Comparison of ENCODE assay signal across 8 cellular contexts in the genomic region with DNA sequence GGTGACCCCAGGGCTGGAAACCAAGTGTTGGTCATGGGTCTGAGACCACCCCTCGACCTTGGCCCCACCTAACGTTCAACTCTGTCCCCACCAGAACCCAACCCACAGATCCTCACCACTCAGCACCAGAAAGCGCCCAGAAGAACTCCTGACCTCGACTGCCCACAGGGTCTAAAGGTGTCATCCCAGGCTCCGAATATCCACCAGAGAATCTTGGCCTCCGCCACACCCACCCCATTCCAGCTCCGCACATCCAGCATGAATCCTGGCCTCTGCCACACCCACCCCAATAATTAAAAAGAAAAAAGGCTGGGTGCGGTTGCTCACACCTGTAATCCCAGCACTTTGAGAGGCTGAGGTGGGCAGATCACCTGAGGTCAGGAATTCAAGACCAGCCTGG. TPM values are rescaled to one million over a fixed set of nuclear protein-coding genes. Genes with fewer than 3 reads are reported as not detected.
A peak's percentile ranks its signal among the peaks of the same experiment; 100 is the strongest.
DNase-seq lines count a peak whose midpoint lies in the region; ATAC-seq and TF ChIP-seq lines count a peak whose summit lies in the region.

No MANE protein-coding gene starts in this region.

- H3K9me3 ChIP-seq in right cardiac atrium (ENCODE audit: control insufficient read depth, low read length) (no peaks in the 10 kb centered on the region), spleen (no peaks in the 10 kb centered on the region)

- peaks cover 0 to 6% (median 4%) of the 10 kb centered on the region in 6 donors for H3K36me3 ChIP-seq in spleen

- peak overlapping the region; percentile 97 for H3K27ac Mint-ChIP-seq in activated T-helper 1 cell treated with anti-CD3 and anti-CD28 coated beads, Interleukin-12 subunit alpha, Interleukin-12 subunit beta, Interleukin-2, Interleukin-4 antibody, amounts not matched to agents 30 ng/mL and 10 ng/mL and 1 ng/mL, durations not matched to agents 14 hours and 24 hours and 36 hours

- no peak for TF ChIP-seq CTCF in HFF-Myc (IDR thresholded peaks at IDR 0.05; ENCODE audit: low read depth, low read length, missing control alignments)
- no peak for TF ChIP-seq CTCF in spleen (IDR thresholded peaks at IDR 0.05 in 8 of 11, conservative IDR thresholded peaks at IDR 0.05 in 3 of 11)

- no peak for ATAC-seq in right cardiac atrium
- no peak for ATAC-seq in GM21515 (IDR thresholded peaks at IDR 0.05; ENCODE audit: unreplicated experiment)
- ATAC-seq in GM21786 (IDR thresholded peaks at IDR 0.05; ENCODE audit: unreplicated experiment), result no peak

- in situ Hi-C loops in G401 (cut with HindIII; ENCODE audit: low sequenced_read_pairs), result no loop called here

- peaks cover 48% of the 10 kb centered on the region for H3K4me1 Mint-ChIP-seq in activated T-helper 1 cell treated with anti-CD3 and anti-CD28 coated beads, Interleukin-12 subunit alpha, Interleukin-12 subunit beta, Interleukin-2, Interleukin-4 antibody, amounts not matched to agents 30 ng/mL and 10 ng/mL and 1 ng/mL, durations not matched to agents 14 hours and 24 hours and 36 hours (ENCODE audit: low read depth)

- peak overlapping the region; percentile 99 for H3K4me3 Mint-ChIP-seq in activated T-helper 1 cell treated with anti-CD3 and anti-CD28 coated beads, Interleukin-12 subunit alpha, Interleukin-12 subunit beta, Interleukin-2, Interleukin-4 antibody, amounts not matched to agents 30 ng/mL and 10 ng/mL and 1 ng/mL, durations not matched to agents 14 hours and 24 hours and 36 hours

- H3K9me3 Mint-ChIP-seq in activated T-helper 1 cell treated with anti-CD3 and anti-CD28 coated beads, Interleukin-12 subunit alpha, Interleukin-12 subunit beta, Interleukin-2, Interleukin-4 antibody, amounts not matched to agents 30 ng/mL and 10 ng/mL and 1 ng/mL, durations not matched to agents 14 hours and 24 hours and 36 hours, result no peaks in the 10 kb centered on the region

- no peaks in the 10 kb centered on the region for H3K27me3 Mint-ChIP-seq in activated T-helper 1 cell treated with anti-CD3 and anti-CD28 coated beads, Interleukin-12 subunit alpha, Interleukin-12 subunit beta, Interleukin-2, Interleukin-4 antibody, amounts not matched to agents 30 ng/mL and 10 ng/mL and 1 ng/mL, durations not matched to agents 14 hours and 24 hours and 36 hours (ENCODE audit: insufficient read depth)

- DNase-seq in HFF-Myc (ENCODE audit: extremely low read depth, low read depth), result no peak
- no peak for DNase-seq in activated T-helper 1 cell treated with anti-CD3 and anti-CD28 coated beads, Interleukin-12 subunit alpha, Interleukin-12 subunit beta, Interleukin-2, Interleukin-4 antibody, amounts not matched to agents 30 ng/mL and 10 ng/mL and 1 ng/mL, durations not matched to agents 14 hours and 24 hours and 36 hours (ENCODE audit: low spot score)
- peak in 1 of 3 donors; percentile 28 for DNase-seq in right cardiac atrium
- DNase-seq in spleen, result no peak
- DNase-seq in putamen (ENCODE audit: low spot score), result no peak
- no peak for DNase-seq in G401 (ENCODE audit: low spot score)

- H3K27ac ChIP-seq in right cardiac atrium (ENCODE audit: low read length) (no peak overlapping the region), spleen (peak overlapping the region in 7 of 8 donors; percentile 89 to 97 (median 92))

- H3K4me1 ChIP-seq in right cardiac atrium (ENCODE audit: control insufficient read depth, insufficient read depth, low read length) (peaks cover 21% of the 10 kb centered on the region), spleen (peaks cover 40 to 79% (median 67%) of the 10 kb centered on the region in 6 donors)

- intact Hi-C loops in activated T-helper 1 cell treated with anti-CD3 and anti-CD28 coated beads, Interleukin-12 subunit alpha, Interleukin-12 subunit beta, Interleukin-2, Interleukin-4 antibody, amounts not matched to agents 30 ng/mL and 10 ng/mL and 1 ng/mL, durations not matched to agents 14 hours and 24 hours and 36 hours (cut with micrococcal nuclease), result loop anchor here (5.0 kb wide), 1 partner anchor 124 kb away; no protein-coding TSS in a partner anchor
- intact Hi-C loops in right cardiac atrium (cut with DNase I) (loop anchor here in 1 of 4 donors (10.0 kb wide), 1 partner anchor 162 kb away; no protein-coding TSS in a partner anchor), spleen (cut with DNase I; ENCODE audit: low total_unique reads) (no loop called here)

- TF ChIP-seq POLR2A in spleen (IDR thresholded peaks at IDR 0.05), result no peak

- H3K27me3 ChIP-seq in right cardiac atrium (ENCODE audit: control insufficient read depth, insufficient read depth) (no peaks in the 10 kb centered on the region), spleen (replicated peaks in 1 of 7) (no peaks in the 10 kb centered on the region)

- 52% methylated on average over 8 of the region's 8 CpGs for WGBS in right cardiac atrium
- 59 to 69% (median 62%) methylated on average over 8 of the region's 8 CpGs for WGBS in spleen, 5 donors

- H3K4me3 ChIP-seq in HFF-Myc (replicated peaks; ENCODE audit: low read depth, low read length) (peak overlapping the region; percentile 72), right cardiac atrium (ENCODE audit: low read length) (peak overlapping the region; percentile 98), spleen (peak overlapping the region; percentile 81 to 98 (median 88))

- peaks cover 16% of the 10 kb centered on the region for H3K36me3 Mint-ChIP-seq in activated T-helper 1 cell treated with anti-CD3 and anti-CD28 coated beads, Interleukin-12 subunit alpha, Interleukin-12 subunit beta, Interleukin-2, Interleukin-4 antibody, amounts not matched to agents 30 ng/mL and 10 ng/mL and 1 ng/mL, durations not matched to agents 14 hours and 24 hours and 36 hours (ENCODE audit: low read depth)

RNA-seq across cellular contexts. Expression of a gene that starts 1.3 kb away (rescaled TPM):
- total RNA-seq in activated T-helper 1 cell treated with anti-CD3 and anti-CD28 coated beads, Interleukin-12 subunit alpha, Interleukin-12 subunit beta, Interleukin-2, Interleukin-4 antibody, amounts not matched to agents 30 ng/mL and 10 ng/mL and 1 ng/mL, durations not matched to agents 14 hours and 24 hours and 36 hours, result 69.6 and 76.5 TPM in 2 replicates
- total RNA-seq in right cardiac atrium (10 to 100 TPM; 59.5 to 83.5 (median 68.7) TPM), spleen (10 to 100 TPM; 31.3 to 47.1 (median 40.6) TPM)
- polyA plus RNA-seq in right cardiac atrium (32.6 TPM), spleen (10 to 100 TPM; 13.7 to 17.1 (median 14.5) TPM)
- total RNA-seq in G401 (2014; rRNA removed; shearing (Covaris generic)), result 50.3 and 70.0 TPM in 2 replicates

RNA-seq across cellular contexts. Expression of a gene that starts 25.7 kb away (rescaled TPM):
- total RNA-seq in activated T-helper 1 cell treated with anti-CD3 and anti-CD28 coated beads, Interleukin-12 subunit alpha, Interleukin-12 subunit beta, Interleukin-2, Interleukin-4 antibody, amounts not matched to agents 30 ng/mL and 10 ng/mL and 1 ng/mL, durations not matched to agents 14 hours and 24 hours and 36 hours, result 42.4 and 48.1 TPM in 2 replicates
- 10 to 100 TPM; 15.3 to 17.3 (median 16.4) TPM for total RNA-seq in right cardiac atrium
- 12.0 TPM for polyA plus RNA-seq in right cardiac atrium
- 10 to 100 TPM; 40.1 to 66.9 (median 54.8) TPM for total RNA-seq in spleen
- 10 to 100 TPM; 17.2 to 34.0 (median 25.9) TPM for polyA plus RNA-seq in spleen
- total RNA-seq in G401 (2014; rRNA removed; shearing (Covaris generic)), result 11.1 and 14.1 TPM in 2 replicates
